Comparison of ENCODE assay signal across 11 cellular contexts in the genomic region with DNA sequence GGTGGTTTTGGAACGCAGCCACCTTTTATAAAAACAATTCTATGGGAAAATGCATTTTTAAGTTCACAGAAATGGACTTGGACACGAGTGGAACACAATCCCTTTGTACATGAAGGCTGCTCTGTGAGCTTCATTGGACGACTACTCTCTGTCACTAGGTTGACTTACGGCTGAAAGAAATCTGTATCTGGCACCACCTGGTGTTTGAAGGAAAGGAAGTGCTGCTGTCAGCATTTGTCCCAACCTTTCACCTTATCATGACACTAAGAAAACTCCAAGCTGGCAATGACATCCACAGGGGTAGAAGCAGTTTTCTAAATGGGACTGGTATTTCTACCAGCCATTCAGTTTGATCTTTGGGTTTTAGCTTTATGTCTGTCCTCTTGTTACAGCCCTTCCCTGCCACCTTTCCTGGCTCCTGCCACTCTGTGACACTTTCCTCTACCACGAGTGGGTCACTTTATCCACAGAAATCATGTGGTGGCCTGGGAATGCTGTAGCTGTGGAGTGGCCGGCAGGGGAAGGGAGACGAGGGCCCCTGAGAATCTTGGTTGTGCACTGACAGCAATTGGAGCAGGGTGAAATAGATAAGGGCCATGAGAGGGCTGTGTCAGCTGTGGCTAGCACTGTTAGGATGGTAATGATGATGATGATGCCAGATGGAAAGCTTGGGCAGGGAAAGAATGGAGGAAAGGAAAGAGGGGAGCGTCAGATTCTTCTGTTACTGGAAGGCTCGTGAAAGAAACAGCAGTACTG.
DNase-seq lines count a peak whose midpoint lies in the region; ATAC-seq and TF ChIP-seq lines count a peak whose summit lies in the region.
"Had no signal": no experiment of that assay in that cellular context is flagged by ENCODE, and none has a peak within 500 bp of the region (broad histone marks: within the 10 kb centered on the region; RNA-seq: fewer than 3 reads in every experiment).

No MANE protein-coding gene starts in this region.

- H3F3A ChIP-seq in neural cell (ENCODE audit: insufficient read depth, low read length, poor library complexity, severe bottlenecking) = no peaks in the 10 kb centered on the region

- H3K36me3 Mint-ChIP-seq in CD8-positive, alpha-beta T cell = no peaks in the 10 kb centered on the region

- no peaks in the 10 kb centered on the region for H3K27me3 Mint-ChIP-seq in CD8-positive, alpha-beta T cell (ENCODE audit: low read depth)

- POLR2A ChIA-PET in CD8-positive, alpha-beta T cell (lab: Charles Lee) = interaction anchor here (0.9 to 4.0 kb wide), 2 partner anchors 24 to 57 kb away, joined by 3 to 13 read pairs; no protein-coding TSS in a partner anchor

- TF ChIP-seq CTCF in brain microvascular endothelial cell (IDR thresholded peaks at IDR 0.05; ENCODE audit: low read depth, low read length, missing control alignments) (peak; percentile 25), neural cell (IDR thresholded peaks at IDR 0.05; ENCODE audit: poor library complexity, severe bottlenecking) (peak; percentile 52)
- no peak for TF ChIP-seq CTCF in CD8-positive, alpha-beta T cell (IDR thresholded peaks at IDR 0.05)

- no peaks in the 10 kb centered on the region for H3K79me2 ChIP-seq in neural cell (replicated peaks; ENCODE audit: insufficient read depth, low read length)

- no peak for TF ChIP-seq EP300 in neural cell (conservative IDR thresholded peaks at IDR 0.05; ENCODE audit: poor library complexity, severe bottlenecking)

- H3K36me3 ChIP-seq in brain microvascular endothelial cell (replicated peaks) (no peaks in the 10 kb centered on the region), neural cell (ENCODE audit: insufficient read depth, low read length) (no peaks in the 10 kb centered on the region)
- no peaks in the 10 kb centered on the region for H3K36me3 ChIP-seq in CD8-positive, alpha-beta T cell (ENCODE audit: insufficient read depth, low read length)

- H3K4me2 ChIP-seq in neural cell (ENCODE audit: low read length) = no peak overlapping the region

- peaks cover 30% of the 10 kb centered on the region for H3K4me1 Mint-ChIP-seq in CD8-positive, alpha-beta T cell (ENCODE audit: low read depth)

- CTCF ChIA-PET in CD8-positive, alpha-beta T cell (lab: Charles Lee) = interaction anchor here (0.8 to 8.1 kb wide), 4 partner anchors 19 to 238 kb away, joined by 3 to 108 read pairs (median 11); no protein-coding TSS in a partner anchor

- H4K20me1 ChIP-seq in neural cell (ENCODE audit: insufficient read depth) = no peaks in the 10 kb centered on the region

- no peaks in the 10 kb centered on the region for H3K27me3 ChIP-seq in brain microvascular endothelial cell (replicated peaks)
- no peaks in the 10 kb centered on the region for H3K27me3 ChIP-seq in neural cell (ENCODE audit: insufficient read depth, low read depth, low read length)
- no peaks in the 10 kb centered on the region for H3K27me3 ChIP-seq in CD8-positive, alpha-beta T cell (ENCODE audit: insufficient read depth, low read length)

- in situ Hi-C loops in KBM-7 (cut with MboI; ENCODE audit: low pct_unique_long_range_greater_than_20kb, low sequenced_read_pairs) = no loop called here
- in situ Hi-C loops in brain microvascular endothelial cell (cut with HindIII; ENCODE audit: low pct_ligation_motif_present, low sequenced_read_pairs) = no loop called here

- H3K27ac Mint-ChIP-seq in CD8-positive, alpha-beta T cell = no peak overlapping the region

- H3K9me2 ChIP-seq in neural cell (ENCODE audit: insufficient read depth, low read length) = no peaks in the 10 kb centered on the region

- H3K4me3 ChIP-seq in brain microvascular endothelial cell (ENCODE audit: low read depth, low read length) = no peak overlapping the region
- H3K4me3 ChIP-seq in neural cell (ENCODE audit: low read length) = no peak overlapping the region
- H3K4me3 ChIP-seq in CD8-positive, alpha-beta T cell (ENCODE audit: low read depth, low read length) = no peak overlapping the region

- peaks cover 24% of the 10 kb centered on the region for H3K4me1 ChIP-seq in CD8-positive, alpha-beta T cell (ENCODE audit: insufficient read depth, low read length)

- H3K9ac ChIP-seq in neural cell (ENCODE audit: low read length) = no peak overlapping the region

- H3K27ac ChIP-seq in brain microvascular endothelial cell (no peak overlapping the region), neural cell (ENCODE audit: low read length) (no peak overlapping the region)
- no peak overlapping the region for H3K27ac ChIP-seq in CD8-positive, alpha-beta T cell (ENCODE audit: low read depth, low read length)

- TF ChIP-seq RAD21 in neural cell (conservative IDR thresholded peaks at IDR 0.05) = no peak

- H2AFZ ChIP-seq in neural cell (ENCODE audit: low read depth, low read length) = no peak overlapping the region

- ATAC-seq in CD8-positive, alpha-beta T cell = no peak

- no peaks in the 10 kb centered on the region for H3K9me3 ChIP-seq in neural cell (ENCODE audit: low read length)
- no peaks in the 10 kb centered on the region for H3K9me3 ChIP-seq in CD8-positive, alpha-beta T cell (ENCODE audit: low read length)

- peak; percentile 26 for DNase-seq in NCI-H82 (lab: John Stamatoyannopoulos, UW)
- no peak for DNase-seq in NCI-H82 treated with DMSO at 0.1 percent for 48 hours (lab: John Stamatoyannopoulos, UW; ENCODE audit: unreplicated experiment)
- peak; percentile 20 for DNase-seq in KBM-7
- no peak for DNase-seq in brain microvascular endothelial cell
- DNase-seq in CD8-positive, alpha-beta T cell = no peak
- DNase-seq in activated gamma-delta T cell (lab: John Stamatoyannopoulos, UW) = no peak
- DNase-seq in dedifferentiated amniotic fluid mesenchymal stem cell (ENCODE audit: extremely low spot score) = no peak
- DNase-seq: activated T-cell treated with anti-CD3 and anti-CD28 coated beads, Interleukin-2, amount 50 U/mL, for 48 hours; caudate nucleus; NCI-H524 treated with DMSO at 0.1 percent for 48 hours had no signal

- no peaks in the 10 kb centered on the region for H3K9me3 Mint-ChIP-seq in CD8-positive, alpha-beta T cell

- intact Hi-C loops in CD8-positive, alpha-beta T cell (cut with DNase I, micrococcal nuclease) = loop anchor here (1.0 to 2.0 kb wide), 2 partner anchors 24 to 75 kb away; no protein-coding TSS in a partner anchor

- H3K4me3 Mint-ChIP-seq in CD8-positive, alpha-beta T cell = no peak overlapping the region

TF ChIP-seq in neural cell, 6 proteins besides CTCF, POLR2A, EP300 and RAD21:
- TF ChIP-seq SMC3 (conservative IDR thresholded peaks at IDR 0.05; ENCODE audit: poor library complexity) (peak; percentile 37), TAF1 (IDR thresholded peaks at IDR 0.05; ENCODE audit: low read depth) (no peak)

Comparison
In these comparisons a context has a peak if more than half of its experiments do, and no peak if none do; other contexts are left out.
1. DNase-seq: peak in NCI-H82 (single experiment) and KBM-7 (single experiment); none in NCI-H82 treated with DMSO at 0.1 percent for 48 hours (single experiment), brain microvascular endothelial cell (single experiment), CD8-positive, alpha-beta T cell (0 of 7), activated gamma-delta T cell (single experiment) and dedifferentiated amniotic fluid mesenchymal stem cell (single experiment).